In the genomic region with DNA sequence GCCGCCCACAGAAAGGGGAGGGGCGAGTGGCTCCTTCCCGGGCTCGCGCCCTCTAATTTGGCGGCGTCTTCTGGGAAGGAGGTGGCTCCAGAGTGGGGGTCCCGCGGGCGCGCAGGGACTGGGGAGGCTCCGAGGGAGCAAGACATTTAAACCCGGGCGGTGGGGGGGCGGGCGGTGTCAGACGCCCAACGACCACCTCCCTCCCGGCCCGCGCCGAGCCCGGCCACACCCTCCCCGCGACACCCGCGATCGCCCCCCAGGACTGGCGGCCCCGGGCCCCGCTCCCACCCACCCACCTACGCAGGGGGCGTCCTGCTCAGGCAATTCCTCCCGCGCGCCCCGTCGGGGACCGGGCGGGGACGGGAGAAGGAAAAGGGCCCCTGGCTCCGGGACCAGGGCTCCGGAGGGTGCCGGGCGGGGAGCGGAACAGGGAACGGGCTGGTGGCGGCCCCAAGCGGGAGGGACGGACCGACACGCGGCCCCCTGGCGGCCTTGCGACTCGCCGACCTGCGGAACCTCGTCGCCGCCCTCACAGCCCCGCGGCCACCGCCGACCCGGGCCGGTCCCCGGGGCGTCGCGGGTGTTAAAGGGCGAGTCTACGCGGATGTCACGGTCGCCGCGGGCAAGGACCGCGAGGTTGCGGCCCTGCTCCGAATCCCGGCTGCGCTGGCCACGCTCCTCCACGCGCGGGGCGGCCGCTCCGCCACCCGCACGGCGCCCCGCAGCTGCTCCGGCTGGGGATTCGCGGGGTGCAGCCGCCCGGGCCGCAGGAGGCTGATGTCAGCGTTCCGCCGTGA, we compare ENCODE assay signal across 9 cellular contexts.
DNase-seq lines count a peak whose midpoint lies in the region; ATAC-seq, FAIRE-seq and TF ChIP-seq lines count a peak whose summit lies in the region.
"Had no signal": no experiment of that assay in that cellular context is flagged by ENCODE, and none has a peak within 500 bp of the region (broad histone marks: within the 10 kb centered on the region; RNA-seq: fewer than 3 reads in every experiment).

No MANE protein-coding gene starts in this region.

- peak; percentile 61 for TF ChIP-seq CTCF in neural progenitor cell (IDR thresholded peaks at IDR 0.05)

- H3K9me3 ChIP-seq in MG63 (no peaks in the 10 kb centered on the region), neural progenitor cell (ENCODE audit: low read depth) (no peaks in the 10 kb centered on the region)

- H3K4me1 ChIP-seq in neural progenitor cell, result no peaks in the 10 kb centered on the region

- peaks cover 2% of the 10 kb centered on the region for H3K9me3 Mint-ChIP-seq in neural progenitor cell

- peak overlapping the region; percentile 88 for H2AFZ ChIP-seq in neural progenitor cell (replicated peaks)

- no peak overlapping the region for H3K27ac ChIP-seq in neural progenitor cell
- H3K27ac ChIP-seq: HL-60 had no signal

- peaks cover 8% of the 10 kb centered on the region for H3F3A ChIP-seq in neural progenitor cell (ENCODE audit: low read depth)

- H3K4me3 ChIP-seq in MG63, result peak overlapping the region; percentile 28; the same call in 1 of the 2 replicates
- peak overlapping the region; percentile 66 for H3K4me3 ChIP-seq in neural progenitor cell

- no peaks in the 10 kb centered on the region for H3K36me3 Mint-ChIP-seq in neural progenitor cell

- no peak for FAIRE-seq in frontal cortex (lab: Jason Lieb, UNC)

- H3K4me2 ChIP-seq in neural progenitor cell, result peak overlapping the region; percentile 83

- no peak for ATAC-seq in GM19467 (IDR thresholded peaks at IDR 0.05; ENCODE audit: unreplicated experiment)

- H3K27me3 ChIP-seq in MG63 (peaks cover 51% of the 10 kb centered on the region), neural progenitor cell (peaks cover 35% of the 10 kb centered on the region)

- H3K9ac ChIP-seq in neural progenitor cell, result no peak overlapping the region

- H4K20me1 ChIP-seq in neural progenitor cell (ENCODE audit: low read depth), result no peaks in the 10 kb centered on the region

- H3K79me2 ChIP-seq in neural progenitor cell (ENCODE audit: low read depth), result no peaks in the 10 kb centered on the region

- H3K36me3 ChIP-seq in MG63, result no peaks in the 10 kb centered on the region
- H3K36me3 ChIP-seq in neural progenitor cell, result no peaks in the 10 kb centered on the region

- H3K27ac Mint-ChIP-seq in neural progenitor cell, result no peak overlapping the region

- DNase-seq in COLO668 (lab: John Stamatoyannopoulos, UW; ENCODE audit: unreplicated experiment) (peak; percentile 40), MG63 (peak; percentile 47), ecto neural progenitor cell (ENCODE audit: low spot score) (peak; percentile 79), neural progenitor cell (ENCODE audit: low spot score) (peak; percentile 83), frontal cortex (ENCODE audit: low spot score in 2 of 2) (no peak), NCI-H128 (lab: John Stamatoyannopoulos, UW; ENCODE audit: unreplicated experiment) (no peak), activated gamma-delta T cell (lab: John Stamatoyannopoulos, UW) (no peak)

- H3K4me3 Mint-ChIP-seq in neural progenitor cell, result peak overlapping the region; percentile 81

- H3K4me1 Mint-ChIP-seq in neural progenitor cell, result peaks cover 15% of the 10 kb centered on the region

- peaks cover 19% of the 10 kb centered on the region for H3K27me3 Mint-ChIP-seq in neural progenitor cell (ENCODE audit: insufficient read depth, low read depth)

Comparison
In these comparisons a context has a peak if more than half of its experiments do, and no peak if none do; other contexts are left out.
1. DNase-seq: peak in COLO668 (single experiment), MG63 (single experiment), ecto neural progenitor cell (single experiment) and neural progenitor cell (single experiment); none in frontal cortex (0 of 2), NCI-H128 (single experiment) and activated gamma-delta T cell (single experiment).